ENCODE assay signal across 1 cellular context in genomic region chr7:146331369-146331768, GRCh38.
TF ChIP-seq lines count a peak whose summit lies in the region.

No MANE protein-coding gene starts in this region.

TF ChIP-seq in SK-N-SH treated with all-trans-retinoic acid at 6 μM for 48 hours, 23 proteins besides CTCF, POLR2A, EP300 and RAD21 (continued from another document):
- TF ChIP-seq, protein P1, sequence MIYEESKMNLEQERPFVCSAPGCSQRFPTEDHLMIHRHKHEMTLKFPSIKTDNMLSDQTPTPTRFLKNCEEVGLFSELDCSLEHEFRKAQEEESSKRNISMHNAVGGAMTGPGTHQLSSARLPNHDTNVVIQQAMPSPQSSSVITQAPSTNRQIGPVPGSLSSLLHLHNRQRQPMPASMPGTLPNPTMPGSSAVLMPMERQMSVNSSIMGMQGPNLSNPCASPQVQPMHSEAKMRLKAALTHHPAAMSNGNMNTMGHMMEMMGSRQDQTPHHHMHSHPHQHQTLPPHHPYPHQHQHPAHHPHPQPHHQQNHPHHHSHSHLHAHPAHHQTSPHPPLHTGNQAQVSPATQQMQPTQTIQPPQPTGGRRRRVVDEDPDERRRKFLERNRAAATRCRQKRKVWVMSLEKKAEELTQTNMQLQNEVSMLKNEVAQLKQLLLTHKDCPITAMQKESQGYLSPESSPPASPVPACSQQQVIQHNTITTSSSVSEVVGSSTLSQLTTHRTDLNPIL (CRISPR knock-in tag; IDR thresholded peaks at IDR 0.05; ENCODE audit: low read depth), result no peak
- TF ChIP-seq CSRNP3 (CRISPR knock-in tag; IDR thresholded peaks at IDR 0.05) (no peak), RARB (CRISPR knock-in tag; IDR thresholded peaks at IDR 0.05) (no peak), ESRRG (CRISPR knock-in tag; IDR thresholded peaks at IDR 0.05) (no peak), OSR1 (CRISPR knock-in tag; IDR thresholded peaks at IDR 0.05) (no peak), ISL1 (CRISPR knock-in tag; IDR thresholded peaks at IDR 0.05) (no peak), PPARA (CRISPR knock-in tag; IDR thresholded peaks at IDR 0.05; ENCODE audit: borderline replicate concordance) (no peak), ZC3H10 (CRISPR knock-in tag; IDR thresholded peaks at IDR 0.05) (no peak), PATZ1 (CRISPR knock-in tag; IDR thresholded peaks at IDR 0.05; ENCODE audit: borderline replicate concordance) (no peak), TCF4 (CRISPR knock-in tag; IDR thresholded peaks at IDR 0.05; ENCODE audit: borderline replicate concordance) (no peak)
- TF ChIP-seq, protein P2, sequence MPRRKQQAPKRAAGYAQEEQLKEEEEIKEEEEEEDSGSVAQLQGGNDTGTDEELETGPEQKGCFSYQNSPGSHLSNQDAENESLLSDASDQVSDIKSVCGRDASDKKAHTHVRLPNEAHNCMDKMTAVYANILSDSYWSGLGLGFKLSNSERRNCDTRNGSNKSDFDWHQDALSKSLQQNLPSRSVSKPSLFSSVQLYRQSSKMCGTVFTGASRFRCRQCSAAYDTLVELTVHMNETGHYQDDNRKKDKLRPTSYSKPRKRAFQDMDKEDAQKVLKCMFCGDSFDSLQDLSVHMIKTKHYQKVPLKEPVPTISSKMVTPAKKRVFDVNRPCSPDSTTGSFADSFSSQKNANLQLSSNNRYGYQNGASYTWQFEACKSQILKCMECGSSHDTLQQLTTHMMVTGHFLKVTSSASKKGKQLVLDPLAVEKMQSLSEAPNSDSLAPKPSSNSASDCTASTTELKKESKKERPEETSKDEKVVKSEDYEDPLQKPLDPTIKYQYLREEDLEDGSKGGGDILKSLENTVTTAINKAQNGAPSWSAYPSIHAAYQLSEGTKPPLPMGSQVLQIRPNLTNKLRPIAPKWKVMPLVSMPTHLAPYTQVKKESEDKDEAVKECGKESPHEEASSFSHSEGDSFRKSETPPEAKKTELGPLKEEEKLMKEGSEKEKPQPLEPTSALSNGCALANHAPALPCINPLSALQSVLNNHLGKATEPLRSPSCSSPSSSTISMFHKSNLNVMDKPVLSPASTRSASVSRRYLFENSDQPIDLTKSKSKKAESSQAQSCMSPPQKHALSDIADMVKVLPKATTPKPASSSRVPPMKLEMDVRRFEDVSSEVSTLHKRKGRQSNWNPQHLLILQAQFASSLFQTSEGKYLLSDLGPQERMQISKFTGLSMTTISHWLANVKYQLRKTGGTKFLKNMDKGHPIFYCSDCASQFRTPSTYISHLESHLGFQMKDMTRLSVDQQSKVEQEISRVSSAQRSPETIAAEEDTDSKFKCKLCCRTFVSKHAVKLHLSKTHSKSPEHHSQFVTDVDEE (CRISPR knock-in tag; IDR thresholded peaks at IDR 0.05), result no peak
TF ChIP-seq in SK-N-SH treated with all-trans-retinoic acid at 6 μM for 48 hours: peak in this region for 0.
